ENCODE assay signal across 8 cellular contexts in the genomic region with DNA sequence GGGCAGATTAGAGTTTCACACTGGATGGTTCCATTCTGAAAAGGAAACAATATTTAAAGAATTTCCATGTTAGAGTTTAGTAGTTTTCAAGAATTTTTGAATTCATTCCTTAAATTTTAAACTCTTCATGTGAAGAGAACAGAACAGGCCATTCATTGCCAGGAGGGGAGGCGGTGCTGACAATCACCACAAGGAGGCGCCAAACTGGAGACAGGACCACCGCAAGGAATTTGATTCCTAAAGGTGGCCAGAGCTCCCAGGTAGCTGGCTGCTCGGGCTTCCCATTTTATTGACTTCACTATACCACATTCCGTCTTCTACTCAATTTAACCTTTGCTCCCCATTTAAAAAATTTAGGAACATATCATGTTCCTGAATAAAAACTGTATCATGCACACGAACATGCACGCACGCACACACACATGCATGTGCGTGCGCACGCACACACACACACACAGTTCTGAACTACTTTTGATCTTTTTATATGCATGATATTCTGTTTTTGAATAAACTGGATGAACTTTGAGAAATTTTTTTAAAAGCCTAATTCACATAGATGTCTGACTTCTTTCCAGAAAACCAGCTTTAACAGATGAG.
DNase-seq lines count a peak whose midpoint lies in the region; ATAC-seq, FAIRE-seq and TF ChIP-seq lines count a peak whose summit lies in the region.

No MANE protein-coding gene starts in this region.

- H3F3A ChIP-seq in DOHH2 (ENCODE audit: control insufficient read depth, insufficient read depth), result no peaks in the 10 kb centered on the region

- DNase-seq in HEK293T (ENCODE audit: extremely low spot score) (peak; percentile 58), amniotic epithelial cell (ENCODE audit: low read depth) (peak; percentile 2), HepG2 (ENCODE audit: low spot score) (peak; percentile 21)
- DNase-seq in stimulated activated CD8-positive, alpha-beta memory T cell treated with anti-CD3 and anti-CD28 coated beads, Interleukin-7, amount 100 ng/mL, for 24 hours (ENCODE audit: low read depth), result peak; percentile 46

- TF ChIP-seq EP300 in HepG2 (IDR thresholded peaks at IDR 0.05; ENCODE audit: low read depth in 2 of 2, low read length in 2 of 2) (no peak), HepG2 (CRISPR knock-in tag; IDR thresholded peaks at IDR 0.05; ENCODE audit: borderline replicate concordance) (no peak)

- 0 out of 2 replicates have a peak, but pooled peaks have one; percentile 17 for TF ChIP-seq RAD21 in HepG2 (CRISPR knock-in tag; IDR thresholded peaks at IDR 0.05)

- H3K4me3 ChIP-seq in DOHH2 (ENCODE audit: low read length) (no peak overlapping the region), HepG2 (replicated peaks in 1 of 3; ENCODE audit: insufficient read depth in 1 of 3, low read depth in 2 of 3, low read length in 3 of 3) (no peak overlapping the region)

- ATAC-seq in SK-N-SH treated with all-trans-retinoic acid at 6 μM for 48 hours (peak; percentile 66; the same call in 2 of the 3 replicates), HepG2 (peak; percentile 77), GM19035 (IDR thresholded peaks at IDR 0.05; ENCODE audit: unreplicated experiment) (no peak), GM18511 (IDR thresholded peaks at IDR 0.05; ENCODE audit: unreplicated experiment) (no peak)

- no peak for FAIRE-seq in HepG2 (lab: Jason Lieb, UNC)

- H2AFZ ChIP-seq in HepG2 (ENCODE audit: low read length), result no peak overlapping the region

- H3K9me3 ChIP-seq in DOHH2 (ENCODE audit: control insufficient read depth, insufficient read depth, low read length) (no peaks in the 10 kb centered on the region), HepG2 (ENCODE audit: low read length) (no peaks in the 10 kb centered on the region)

- H3K9me2 ChIP-seq in DOHH2 (replicated peaks; ENCODE audit: control insufficient read depth, low read length), result no peaks in the 10 kb centered on the region

- POLR2A ChIA-PET in HEK293T (lab: Yijun Ruan, JAX), result no interaction called here
- POLR2A ChIA-PET in HepG2 (lab: Yijun Ruan, JAX), result no interaction called here

- TF ChIP-seq CTCF in DOHH2 (IDR thresholded peaks at IDR 0.05; ENCODE audit: low read depth, low read length, poor library complexity, severe bottlenecking) (peak; percentile 94), HepG2 (CRISPR knock-in tag; IDR thresholded peaks at IDR 0.05) (peak; percentile 70)

- CTCF ChIA-PET in HEK293T (lab: Yijun Ruan, JAX), result interaction anchor here (0.6 to 1.0 kb wide), 3 partner anchors 10 to 155 kb away, joined by 3 to 6 read pairs (median 3); no protein-coding TSS in a partner anchor
- CTCF ChIA-PET in HepG2 (lab: Yijun Ruan, JAX; ENCODE audit: low intra/inter-chr PET ratio, low total read pairs), result interaction anchor here (1.9 kb wide), 1 partner anchor 156 kb away, joined by 15 read pairs; no protein-coding TSS in a partner anchor

- no peaks in the 10 kb centered on the region for H3K27me3 ChIP-seq in DOHH2 (ENCODE audit: control insufficient read depth, low read length)
- 0 out of 5 replicates have a peak, but pooled peaks cover 0 to 2% of the 10 kb centered on the region in 2 experiments for H3K27me3 ChIP-seq in HepG2 (ENCODE audit: control insufficient read depth in 1 of 2, insufficient read depth in 2 of 2, low read length in 2 of 2)

- H3K79me2 ChIP-seq in DOHH2 (ENCODE audit: control insufficient read depth, low read length) (no peaks in the 10 kb centered on the region), HepG2 (ENCODE audit: insufficient read depth, low read length) (no peaks in the 10 kb centered on the region)

- H3K36me3 ChIP-seq in DOHH2 (ENCODE audit: control insufficient read depth, low read length) (no peaks in the 10 kb centered on the region), HepG2 (replicated peaks in 1 of 2; ENCODE audit: control insufficient read depth in 1 of 2, insufficient read depth in 2 of 2, low read length in 2 of 2) (no peaks in the 10 kb centered on the region)

- BruUV-seq in HepG2 (replicated peaks; lab: Mats Ljungman, UMichigan), result no TSS peak

- H3K27ac ChIP-seq in DOHH2 (ENCODE audit: low read depth, low read length) (no peak overlapping the region), HepG2 (ENCODE audit: extremely low read length, insufficient read depth, low read length) (no peak overlapping the region)

- no peak overlapping the region for H3K4me2 ChIP-seq in DOHH2 (ENCODE audit: low read length)
- no peak overlapping the region for H3K4me2 ChIP-seq in HepG2 (ENCODE audit: low read depth, low read length)

- H3K9ac ChIP-seq in HepG2 (ENCODE audit: insufficient read depth, low read depth, low read length), result no peak overlapping the region

- H4K20me1 ChIP-seq in DOHH2 (ENCODE audit: control insufficient read depth, insufficient read depth, low read depth, low read length) (no peaks in the 10 kb centered on the region), HepG2 (ENCODE audit: insufficient read depth, low read length) (no peaks in the 10 kb centered on the region)

- in situ Hi-C loops in HepG2 (cut with HindIII; ENCODE audit: extremely low pct_ligation_motif_present, low pct_unique_long_range_greater_than_20kb), result loop anchor here (10.0 kb wide), 1 partner anchor 150 kb away; no protein-coding TSS in a partner anchor

- WGBS in HepG2 (ENCODE audit: low lambda C conversion rate), result 55% methylated on average over 11 of the region's 11 CpGs

- no peak for TF ChIP-seq POLR2A in HepG2 (IDR thresholded peaks at IDR 0.05; ENCODE audit: insufficient read depth in 1 of 2, low read depth in 2 of 2, low read length in 2 of 2)

- H3K4me1 ChIP-seq in DOHH2 (ENCODE audit: control insufficient read depth, low read length) (no peaks in the 10 kb centered on the region), HepG2 (ENCODE audit: insufficient read depth, low read length) (no peaks in the 10 kb centered on the region)

- intact Hi-C loops in HepG2 (cut with micrococcal nuclease; ENCODE audit: unreplicated experiment), result loop anchor here (1.0 kb wide), 1 partner anchor 156 kb away; no protein-coding TSS in a partner anchor

TF ChIP-seq in HEK293T, 16 proteins besides CTCF, POLR2A, EP300 and RAD21:
- TF ChIP-seq ELF4 (IDR thresholded peaks at IDR 0.05), result no peak

TF ChIP-seq in SK-N-SH treated with all-trans-retinoic acid at 6 μM for 48 hours, 23 proteins besides CTCF, POLR2A, EP300 and RAD21:
- TF ChIP-seq TOX (CRISPR knock-in tag; IDR thresholded peaks at IDR 0.05; ENCODE audit: borderline replicate concordance) (no peak), ZFP3 (CRISPR knock-in tag; IDR thresholded peaks at IDR 0.05) (no peak)
- TF ChIP-seq, protein P1, sequence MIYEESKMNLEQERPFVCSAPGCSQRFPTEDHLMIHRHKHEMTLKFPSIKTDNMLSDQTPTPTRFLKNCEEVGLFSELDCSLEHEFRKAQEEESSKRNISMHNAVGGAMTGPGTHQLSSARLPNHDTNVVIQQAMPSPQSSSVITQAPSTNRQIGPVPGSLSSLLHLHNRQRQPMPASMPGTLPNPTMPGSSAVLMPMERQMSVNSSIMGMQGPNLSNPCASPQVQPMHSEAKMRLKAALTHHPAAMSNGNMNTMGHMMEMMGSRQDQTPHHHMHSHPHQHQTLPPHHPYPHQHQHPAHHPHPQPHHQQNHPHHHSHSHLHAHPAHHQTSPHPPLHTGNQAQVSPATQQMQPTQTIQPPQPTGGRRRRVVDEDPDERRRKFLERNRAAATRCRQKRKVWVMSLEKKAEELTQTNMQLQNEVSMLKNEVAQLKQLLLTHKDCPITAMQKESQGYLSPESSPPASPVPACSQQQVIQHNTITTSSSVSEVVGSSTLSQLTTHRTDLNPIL (CRISPR knock-in tag; IDR thresholded peaks at IDR 0.05; ENCODE audit: low read depth), result no peak
TF ChIP-seq in SK-N-SH treated with all-trans-retinoic acid at 6 μM for 48 hours: peak in this region for 0.

TF ChIP-seq in HepG2, 621 proteins besides CTCF, POLR2A, EP300 and RAD21 (continues in another document):
- TF ChIP-seq ZNF543 (CRISPR knock-in tag; IDR thresholded peaks at IDR 0.05) (no peak), DMAP1 (CRISPR knock-in tag; IDR thresholded peaks at IDR 0.05) (no peak), PHF21A (CRISPR knock-in tag; IDR thresholded peaks at IDR 0.05) (no peak), ZNF451 (CRISPR knock-in tag; IDR thresholded peaks at IDR 0.05) (no peak), STAG1 (CRISPR knock-in tag; IDR thresholded peaks at IDR 0.05) (peak; percentile 19; the same call in 1 of the 2 replicates), SMC3 (IDR thresholded peaks at IDR 0.05; ENCODE audit: low read length) (peak; percentile 61), TEAD3 (CRISPR knock-in tag; optimal IDR thresholded peaks at IDR 0.05; ENCODE audit: borderline replicate concordance) (peak; percentile 10), MLLT10 (CRISPR knock-in tag; IDR thresholded peaks at IDR 0.05) (no peak), HOXA3 (CRISPR knock-in tag; IDR thresholded peaks at IDR 0.05) (no peak), ZNF605 (CRISPR knock-in tag; IDR thresholded peaks at IDR 0.05) (no peak), ZNF101 (CRISPR knock-in tag; IDR thresholded peaks at IDR 0.05; ENCODE audit: borderline replicate concordance, low read depth) (no peak)
- TF ChIP-seq, protein P2, sequence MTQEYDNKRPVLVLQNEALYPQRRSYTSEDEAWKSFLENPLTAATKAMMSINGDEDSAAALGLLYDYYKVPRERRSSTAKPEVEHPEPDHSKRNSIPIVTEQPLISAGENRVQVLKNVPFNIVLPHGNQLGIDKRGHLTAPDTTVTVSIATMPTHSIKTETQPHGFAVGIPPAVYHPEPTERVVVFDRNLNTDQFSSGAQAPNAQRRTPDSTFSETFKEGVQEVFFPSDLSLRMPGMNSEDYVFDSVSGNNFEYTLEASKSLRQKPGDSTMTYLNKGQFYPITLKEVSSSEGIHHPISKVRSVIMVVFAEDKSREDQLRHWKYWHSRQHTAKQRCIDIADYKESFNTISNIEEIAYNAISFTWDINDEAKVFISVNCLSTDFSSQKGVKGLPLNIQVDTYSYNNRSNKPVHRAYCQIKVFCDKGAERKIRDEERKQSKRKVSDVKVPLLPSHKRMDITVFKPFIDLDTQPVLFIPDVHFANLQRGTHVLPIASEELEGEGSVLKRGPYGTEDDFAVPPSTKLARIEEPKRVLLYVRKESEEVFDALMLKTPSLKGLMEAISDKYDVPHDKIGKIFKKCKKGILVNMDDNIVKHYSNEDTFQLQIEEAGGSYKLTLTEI (CRISPR knock-in tag; conservative IDR thresholded peaks at IDR 0.05), result no peak
- TF ChIP-seq, protein P3, sequence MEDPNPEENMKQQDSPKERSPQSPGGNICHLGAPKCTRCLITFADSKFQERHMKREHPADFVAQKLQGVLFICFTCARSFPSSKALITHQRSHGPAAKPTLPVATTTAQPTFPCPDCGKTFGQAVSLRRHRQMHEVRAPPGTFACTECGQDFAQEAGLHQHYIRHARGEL (CRISPR knock-in tag; IDR thresholded peaks at IDR 0.05), result no peak

Comparison
In these comparisons a context has a peak if more than half of its experiments do, and no peak if none do; other contexts are left out.
1. DNase-seq: peak in every context shown above with its lines; median percentile 58 in HEK293T; 46 in stimulated activated CD8-positive, alpha-beta memory T cell treated with anti-CD3 and anti-CD28 coated beads, Interleukin-7, amount 100 ng/mL, for 24 hours; 21 in HepG2; 2 in amniotic epithelial cell.
2. ATAC-seq: peak in SK-N-SH treated with all-trans-retinoic acid at 6 μM for 48 hours (single experiment) and HepG2 (single experiment); none in GM19035 (single experiment) and GM18511 (single experiment).